ENCODE assay signal across 27 cellular contexts in the genomic region with DNA sequence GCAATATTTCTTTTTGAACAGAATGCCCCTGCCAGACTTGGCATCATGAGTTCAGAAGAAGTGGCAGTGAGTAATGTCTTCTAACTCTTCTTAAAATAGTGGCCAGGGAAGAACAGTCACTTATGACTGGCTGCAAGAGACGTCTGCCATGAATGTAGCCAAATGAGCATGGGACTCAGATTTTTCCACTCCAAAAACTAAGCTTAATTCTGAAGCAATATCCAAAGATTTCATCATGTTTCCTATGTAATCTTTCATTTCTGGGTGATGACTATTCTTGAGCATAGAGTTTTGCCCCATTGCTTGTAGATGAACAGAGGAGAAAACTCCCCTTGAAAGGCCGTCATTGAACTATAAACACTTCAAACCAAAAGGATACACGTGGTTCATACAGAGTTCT. TPM values are rescaled to one million over a fixed set of nuclear protein-coding genes. Genes with fewer than 3 reads are reported as not detected.
A peak's percentile ranks its signal among the peaks of the same experiment; 100 is the strongest.
DNase-seq lines count a peak whose midpoint lies in the region; ATAC-seq and TF ChIP-seq lines count a peak whose summit lies in the region.
"Had no signal": no experiment of that assay in that cellular context is flagged by ENCODE, and none has a peak within 500 bp of the region (broad histone marks: within the 10 kb centered on the region; RNA-seq: fewer than 3 reads in every experiment).

No MANE protein-coding gene starts in this region.

- no peaks in the 10 kb centered on the region for H3K9me3 Mint-ChIP-seq in mesothelial cell of epicardium
- H3K9me3 Mint-ChIP-seq: CD8-positive, alpha-beta T cell; natural killer cell had no signal

- H3K4me3 Mint-ChIP-seq in mesothelial cell of epicardium, result no peak overlapping the region
- H3K4me3 Mint-ChIP-seq: CD8-positive, alpha-beta T cell; natural killer cell had no signal

- no peak overlapping the region for H3K27ac Mint-ChIP-seq in mesothelial cell of epicardium
- H3K27ac Mint-ChIP-seq: CD8-positive, alpha-beta T cell; natural killer cell had no signal

- H3K4me1 Mint-ChIP-seq in mesothelial cell of epicardium, result peaks cover 10% of the 10 kb centered on the region
- H3K4me1 Mint-ChIP-seq: natural killer cell had no signal

- no peak for ATAC-seq in left cardiac atrium
- ATAC-seq: activated CD4-positive, CD25-positive, alpha-beta regulatory T cell treated with anti-CD3 and anti-CD28 coated beads, Interleukin-2, amount 50 U/mL, for 24 hours; CD8-positive, alpha-beta T cell; left colon; natural killer cell had no signal

- no peaks in the 10 kb centered on the region for H3K27me3 Mint-ChIP-seq in mesothelial cell of epicardium (ENCODE audit: low read depth)

- TF ChIP-seq CTCF in mesothelial cell of epicardium (IDR thresholded peaks at IDR 0.05; ENCODE audit: unreplicated experiment), result no peak

- no peaks in the 10 kb centered on the region for H3K36me3 Mint-ChIP-seq in mesothelial cell of epicardium
- H3K36me3 Mint-ChIP-seq: CD8-positive, alpha-beta T cell; natural killer cell had no signal

- intact Hi-C loops in left cardiac atrium (cut with DNase I), result loop anchor here in 1 of 2 donors (10.0 kb wide), 1 partner anchor 1111 kb away; no protein-coding TSS in a partner anchor

- DNase-seq in GM03348 (ENCODE audit: low spot score) (peak; percentile 2), amniotic epithelial cell (ENCODE audit: low read depth) (peak; percentile 87), fibroblast of the conjunctiva (ENCODE audit: low read depth) (peak; percentile 8), stromal cell of bone marrow (ENCODE audit: low read depth) (peak; percentile 74), left cardiac atrium (no peak), mesothelial cell of epicardium (ENCODE audit: low spot score in 2 of 2, unreplicated experiment in 2 of 2) (no peak), cerebellar cortex (ENCODE audit: low spot score) (no peak)
- DNase-seq: activated naive CD4-positive, alpha-beta T cell; activated T-cell treated with anti-CD3 and anti-CD28 coated beads, Interleukin-2, amount 50 U/mL, for 1 hour; AML-193; amygdala; CD8-positive, alpha-beta T cell; DMS153; erythroblast; left colon; midbrain; natural killer cell; NCI-H1092; NCI-H2081; NCI-H345; OCI-M1; Right ventricle myocardium superior; SW 1271 had no signal

RNA-seq across cellular contexts. Expression of gene AMBN, which starts 11.8 kb away (rescaled TPM):
- total RNA-seq in left cardiac atrium (not detected), mesothelial cell of epicardium (0.14 to 0.36 TPM (median 0.22 TPM) in 3 replicates)
- total RNA-seq: cardiac septum; CD8-positive, alpha-beta T cell; left colon; natural killer cell; Right ventricle myocardium superior; vagina had no signal

RNA-seq across cellular contexts. Expression of gene ENAM, which starts 24.7 kb away (rescaled TPM):
- total RNA-seq in left cardiac atrium (1 to 10 TPM; 1.2 to 2.9 TPM), mesothelial cell of epicardium (not detected in 3 replicates)
- total RNA-seq: CD8-positive, alpha-beta T cell; left colon; natural killer cell; suprapubic skin; vagina had no signal

Comparison
In these comparisons a context has a peak if more than half of its experiments do, and no peak if none do; other contexts are left out.
1. DNase-seq: peak in GM03348 (single experiment), amniotic epithelial cell (single experiment), fibroblast of the conjunctiva (single experiment) and stromal cell of bone marrow (single experiment); none in left cardiac atrium (single experiment), mesothelial cell of epicardium (0 of 2) and cerebellar cortex (single experiment).